In genomic region chr2:238595750-238596570, GRCh38 we compare ENCODE assay signal across 22 cellular contexts.
DNase-seq lines count a peak whose midpoint lies in the region; ATAC-seq and TF ChIP-seq lines count a peak whose summit lies in the region.
"Had no signal": no experiment of that assay in that cellular context is flagged by ENCODE, and none has a peak within 500 bp of the region (broad histone marks: within the 10 kb centered on the region; RNA-seq: fewer than 3 reads in every experiment).

No MANE protein-coding gene starts in this region.

- in situ Hi-C loops in GM23248 (cut with MboI): no loop called here

- H3K4me3 ChIP-seq in GM23248 (no peak overlapping the region), coronary artery (no peak overlapping the region), muscle layer of colon (ENCODE audit: low read depth in 1 of 2, low read length in 2 of 2) (no peak overlapping the region), skeletal muscle tissue (ENCODE audit: low read length in 3 of 3) (peak overlapping the region in 1 of 3 donors; percentile 25)
- H3K4me3 ChIP-seq: K562, spleen had no signal

- peaks cover 27 to 34% of the 10 kb centered on the region in 2 donors for H3K27me3 Mint-ChIP-seq in effector memory CD8-positive, alpha-beta T cell

- H3K9ac ChIP-seq in GM23248 (no peak overlapping the region), muscle layer of colon (ENCODE audit: low read length) (no peak overlapping the region), skeletal muscle tissue (ENCODE audit: low read depth in 1 of 3, low read length in 3 of 3) (no peak overlapping the region)
- H3K9ac ChIP-seq: parathyroid adenoma had no signal

- peaks cover 6% of the 10 kb centered on the region; the same call in 1 of the 2 replicates for H3F3A ChIP-seq in GM23248 (ENCODE audit: insufficient read depth)

- H3K4me1 ChIP-seq in GM23248 (ENCODE audit: insufficient read depth): peaks cover 23% of the 10 kb centered on the region
- peaks cover 36% of the 10 kb centered on the region for H3K4me1 ChIP-seq in muscle layer of colon (ENCODE audit: insufficient read depth, low read length)
- peaks cover 15 to 25% (median 17%) of the 10 kb centered on the region in 3 donors for H3K4me1 ChIP-seq in skeletal muscle tissue (ENCODE audit: control insufficient read depth in 3 of 3, insufficient read depth in 3 of 3, low read length in 3 of 3)
- H3K4me1 ChIP-seq: parathyroid adenoma had no signal

- no peak for ATAC-seq in effector memory CD8-positive, alpha-beta T cell (replicated peaks)
- ATAC-seq in GM21526 (IDR thresholded peaks at IDR 0.05; ENCODE audit: low FRiP score, unreplicated experiment): no peak
- ATAC-seq: activated naive CD8-positive, alpha-beta T cell treated with anti-CD3 and anti-CD28 coated beads, Interleukin-2, amount 50 U/mL, for 24 hours; CD8-positive, alpha-beta T cell; K562 had no signal

- H3K9me3 ChIP-seq in GM23248 (ENCODE audit: low read depth) (no peaks in the 10 kb centered on the region), muscle layer of colon (ENCODE audit: low read length) (no peaks in the 10 kb centered on the region), skeletal muscle tissue (ENCODE audit: control insufficient read depth in 3 of 3, low read length in 3 of 3) (no peaks in the 10 kb centered on the region)
- H3K9me3 ChIP-seq: spleen had no signal

- H3K4me3 Mint-ChIP-seq in effector memory CD8-positive, alpha-beta T cell: no peak overlapping the region
- H3K4me3 Mint-ChIP-seq: activated CD4-positive, alpha-beta T cell treated with anti-CD3 and anti-CD28 coated beads, Interleukin-2, amount 10 ng/mL, durations not matched to agents 24 days and 14 days; activated naive CD8-positive, alpha-beta T cell treated with anti-CD3 and anti-CD28 coated beads, Interleukin-2, amount 50 U/mL, for 24 hours; CD8-positive, alpha-beta T cell had no signal

- H3K27me3 ChIP-seq in GM23248 (replicated peaks; ENCODE audit: insufficient read depth) (no peaks in the 10 kb centered on the region), muscle layer of colon (ENCODE audit: control insufficient read depth in 1 of 2, insufficient read depth in 2 of 2, low read length in 2 of 2) (no peaks in the 10 kb centered on the region), skeletal muscle tissue (ENCODE audit: control insufficient read depth in 3 of 3, insufficient read depth in 3 of 3, low read length in 3 of 3) (peaks cover 0 to 8% (median 0%) of the 10 kb centered on the region in 3 donors)

- no peak for TF ChIP-seq CTCF in coronary artery (IDR thresholded peaks at IDR 0.05)

- no peak overlapping the region for H2AFZ ChIP-seq in GM23248
- H2AFZ ChIP-seq: parathyroid adenoma had no signal

- no peaks in the 10 kb centered on the region for H3K9me2 ChIP-seq in GM23248 (ENCODE audit: insufficient read depth)

- no peaks in the 10 kb centered on the region for H4K20me1 ChIP-seq in GM23248 (ENCODE audit: insufficient read depth)

- no peaks in the 10 kb centered on the region for H3K9me3 Mint-ChIP-seq in effector memory CD8-positive, alpha-beta T cell
- H3K9me3 Mint-ChIP-seq: activated CD4-positive, alpha-beta T cell treated with anti-CD3 and anti-CD28 coated beads, Interleukin-2, amount 10 ng/mL, durations not matched to agents 24 days and 14 days; activated naive CD8-positive, alpha-beta T cell treated with anti-CD3 and anti-CD28 coated beads, Interleukin-2, amount 50 U/mL, for 24 hours; CD8-positive, alpha-beta T cell had no signal

- H3K79me2 ChIP-seq in GM23248 (ENCODE audit: insufficient read depth): no peaks in the 10 kb centered on the region
- H3K79me2 ChIP-seq: parathyroid adenoma had no signal

- H3K36me3 Mint-ChIP-seq in effector memory CD8-positive, alpha-beta T cell (ENCODE audit: insufficient read depth): no peaks in the 10 kb centered on the region
- H3K36me3 Mint-ChIP-seq: CD8-positive, alpha-beta T cell had no signal

- peak; percentile 13 for DNase-seq in GM23248
- DNase-seq in coronary artery (ENCODE audit: low spot score): no peak
- DNase-seq in effector memory CD8-positive, alpha-beta T cell: no peak
- no peak for DNase-seq in GM19240 (ENCODE audit: insufficient read length, low spot score)
- no peak for DNase-seq in NCI-H345 treated with DMSO at 0.1 percent for 48 hours (lab: John Stamatoyannopoulos, UW; ENCODE audit: unreplicated experiment)
- DNase-seq: activated CD4-positive, alpha-beta T cell treated with anti-CD3 and anti-CD28 coated beads, Interleukin-2, amount 10 ng/mL, durations not matched to agents 24 days and 14 days; activated effector memory CD4-positive, alpha-beta T cell treated with Interleukin-2 at 50 U/mL for 16 hours; activated naive CD8-positive, alpha-beta T cell treated with anti-CD3 and anti-CD28 coated beads, Interleukin-2, amount 50 U/mL, for 24 hours; CD8-positive, alpha-beta T cell; cortex of kidney; DMS53; foreskin melanocyte; NCI-H2029; NCI-H446 treated with DMSO at 0.1 percent for 48 hours; SHP77; spleen; substantia nigra had no signal

- H3K36me3 ChIP-seq in GM23248 (ENCODE audit: low read depth) (no peaks in the 10 kb centered on the region), muscle layer of colon (ENCODE audit: insufficient read depth, low read length) (no peaks in the 10 kb centered on the region), skeletal muscle tissue (ENCODE audit: control insufficient read depth in 3 of 3, insufficient read depth in 3 of 3, low read length in 3 of 3) (no peaks in the 10 kb centered on the region)
- H3K36me3 ChIP-seq: spleen had no signal

- no peak overlapping the region for H3K27ac Mint-ChIP-seq in effector memory CD8-positive, alpha-beta T cell
- H3K27ac Mint-ChIP-seq: activated CD4-positive, alpha-beta T cell treated with anti-CD3 and anti-CD28 coated beads, Interleukin-2, amount 10 ng/mL, durations not matched to agents 24 days and 14 days; activated naive CD8-positive, alpha-beta T cell treated with anti-CD3 and anti-CD28 coated beads, Interleukin-2, amount 50 U/mL, for 24 hours; CD8-positive, alpha-beta T cell had no signal

- H3K4me1 Mint-ChIP-seq in effector memory CD8-positive, alpha-beta T cell (ENCODE audit: low read depth in 2 of 2): peaks cover 0 to 2% of the 10 kb centered on the region in 2 donors
- H3K4me1 Mint-ChIP-seq: activated CD4-positive, alpha-beta T cell treated with anti-CD3 and anti-CD28 coated beads, Interleukin-2, amount 10 ng/mL, durations not matched to agents 24 days and 14 days; activated naive CD8-positive, alpha-beta T cell treated with anti-CD3 and anti-CD28 coated beads, Interleukin-2, amount 50 U/mL, for 24 hours had no signal

- peak overlapping the region; percentile 87 for H3K4me2 ChIP-seq in GM23248 (ENCODE audit: unreplicated experiment)

- WGBS in GM23248 (ENCODE audit: low coverage in 1 of 2, low lambda C conversion rate in 2 of 2, missing lambda C conversion rate in 2 of 2), 2 experiments: 70 to 78% methylated on average over 20 of the region's 20 CpGs

- H3K27ac ChIP-seq in GM23248 (0 out of 2 replicates have a peak overlapping the region, but pooled peaks have one; percentile 58), coronary artery (peak overlapping the region; percentile 1 to 6), muscle layer of colon (ENCODE audit: low read depth, low read length) (peak overlapping the region; percentile 74), skeletal muscle tissue (ENCODE audit: low read depth, low read length) (peak overlapping the region; percentile 69)
- H3K27ac ChIP-seq: parathyroid adenoma had no signal

Comparison
In these comparisons a context has a peak if more than half of its experiments do, and no peak if none do; other contexts are left out.
1. H3K27ac ChIP-seq: peak in every context shown above with its lines; median percentile 74 in muscle layer of colon; 69 in skeletal muscle tissue; 58 in GM23248; 4 in coronary artery.